In genomic region chr6:17551383-17551958, GRCh38 we compare ENCODE assay signal across 8 cellular contexts.
"Had no signal": no experiment of that assay in that cellular context is flagged by ENCODE, and none has a peak within 500 bp of the region (broad histone marks: within the 10 kb centered on the region; RNA-seq: fewer than 3 reads in every experiment).

No MANE protein-coding gene starts in this region.

- H3K27ac ChIP-seq: GM23248 had no signal

- H3K9me3 ChIP-seq: HAP-1 had no signal

- H3K9ac ChIP-seq: GM23248 had no signal

- H2AFZ ChIP-seq: GM23248 had no signal

- H3K4me3 ChIP-seq: GM23248, HAP-1, K562 had no signal

- ATAC-seq: HCT116, K562 had no signal

- DNase-seq: GM23248, GOT3, H7, HFFc6, IMR-90 had no signal
